In the genomic region with DNA sequence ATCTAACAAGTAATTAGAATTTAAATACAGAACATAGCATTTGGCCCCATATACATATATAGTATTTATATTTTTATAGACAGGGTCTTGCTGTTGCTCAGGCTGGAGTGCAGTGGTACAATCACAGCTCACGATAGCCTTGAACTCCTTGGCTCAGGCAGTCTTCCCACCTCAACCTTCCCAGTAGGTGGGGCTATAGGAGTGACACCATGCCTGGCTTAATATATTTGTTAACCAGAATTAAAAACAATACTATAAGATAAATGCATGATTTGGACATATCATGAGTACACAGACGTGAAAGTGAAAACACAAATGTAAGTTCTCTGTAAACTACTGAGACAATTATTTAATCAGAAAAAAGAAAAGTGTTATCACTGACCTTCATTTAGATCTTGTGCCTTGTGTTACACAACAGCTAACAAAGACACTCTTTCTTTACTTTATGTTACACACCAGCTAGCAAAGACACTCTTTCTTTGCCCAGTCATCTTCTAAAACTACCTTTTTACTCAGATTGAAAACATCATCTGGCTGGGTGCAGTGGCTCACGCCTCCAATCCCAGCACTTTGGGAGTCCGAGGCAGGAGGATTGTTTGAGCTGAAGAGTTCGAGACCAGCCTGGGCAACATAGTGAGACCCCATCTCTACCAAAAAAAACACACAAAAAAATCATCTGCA, we compare ENCODE assay signal across 2 cellular contexts.
TF ChIP-seq lines count a peak whose summit lies in the region.

No MANE protein-coding gene starts in this region.

TF ChIP-seq in IMR-90, 13 proteins besides CTCF, POLR2A, EP300 and RAD21:
- no peak for TF ChIP-seq MXI1 (IDR thresholded peaks at IDR 0.05; ENCODE audit: borderline replicate concordance, low read depth, low read length)
- TF ChIP-seq SMC3 (IDR thresholded peaks at IDR 0.05; ENCODE audit: low read depth, low read length): peak; percentile 24; the same call in 1 of the 2 replicates

TF ChIP-seq in K562, 482 proteins besides CTCF, POLR2A, EP300 and RAD21:
- TF ChIP-seq KAT8 (IDR thresholded peaks at IDR 0.05; ENCODE audit: low read depth) (no peak), CEBPB (tag; IDR thresholded peaks at IDR 0.05) (peak; percentile 14; the same call in 1 of the 2 replicates)
